ENCODE assay signal across 33 cellular contexts in genomic region chr18:54183390-54183789, GRCh38.
"Had no signal": no experiment of that assay in that cellular context is flagged by ENCODE, and none has a peak within 500 bp of the region (broad histone marks: within the 10 kb centered on the region; RNA-seq: fewer than 3 reads in every experiment).

No MANE protein-coding gene starts in this region.

- H3K9me3 ChIP-seq: SJSA1, SK-N-SH had no signal

- H3K9me3 Mint-ChIP-seq: activated CD4-positive, alpha-beta memory T cell treated with anti-CD3 and anti-CD28 coated beads for 36 hours; activated CD4-positive, alpha-beta T cell treated with anti-CD3 and anti-CD28 coated beads, Interleukin-2, amount 10 ng/mL, durations not matched to agents 7 days and 5 days; activated naive CD4-positive, alpha-beta T cell treated with anti-CD3 and anti-CD28 coated beads, Interleukin-2, amount 10 ng/mL, durations not matched to agents 7 days and 5 days; activated naive CD8-positive, alpha-beta T cell treated with anti-CD3 and anti-CD28 coated beads, Interleukin-2, amount 50 U/mL, for 24 hours; activated T-cell treated with anti-CD3 and anti-CD28 coated beads, Interleukin-2, amount 50 U/mL, for 4 hours; activated T-helper 1 cell treated with anti-CD3 and anti-CD28 coated beads, Interleukin-12 subunit alpha, Interleukin-12 subunit beta, Interleukin-2, Interleukin-4 antibody, amounts not matched to agents 30 ng/mL and 10 ng/mL and 1 ng/mL, durations not matched to agents 14 hours and 24 hours and 36 hours; brain; T-helper 1 cell treated with Interleukin-12 subunit alpha and Interleukin-12 subunit beta and Interleukin-4 antibody, amounts not matched to agents 30 μg/mL and 1 μg/mL, for 36 hours; T-helper 2 cell treated with Interferon-gamma antibody and Interleukin-4, amounts not matched to agents 5 μg/mL and 100 μg/mL, for 36 hours had no signal

- H3K9ac ChIP-seq: SK-N-SH had no signal

- H3K27me3 ChIP-seq: SJSA1 had no signal

- FAIRE-seq: bronchial epithelial cell, TTC549 had no signal

- H3K9me2 ChIP-seq: SK-N-SH had no signal

- H3K4me2 ChIP-seq: SK-N-SH had no signal

- H3K4me3 Mint-ChIP-seq: activated CD4-positive, alpha-beta memory T cell treated with anti-CD3 and anti-CD28 coated beads for 36 hours; activated CD4-positive, alpha-beta T cell treated with anti-CD3 and anti-CD28 coated beads, Interleukin-2, amount 10 ng/mL, durations not matched to agents 7 days and 5 days; activated naive CD4-positive, alpha-beta T cell treated with anti-CD3 and anti-CD28 coated beads, Interleukin-2, amount 10 ng/mL, durations not matched to agents 7 days and 5 days; activated naive CD8-positive, alpha-beta T cell; activated naive CD8-positive, alpha-beta T cell treated with anti-CD3 and anti-CD28 coated beads, Interleukin-2, amount 50 U/mL, for 24 hours; activated T-cell treated with anti-CD3 and anti-CD28 coated beads, Interleukin-2, amount 50 U/mL, for 4 hours; activated T-helper 1 cell treated with anti-CD3 and anti-CD28 coated beads, Interleukin-12 subunit alpha, Interleukin-12 subunit beta, Interleukin-2, Interleukin-4 antibody, amounts not matched to agents 30 ng/mL and 10 ng/mL and 1 ng/mL, durations not matched to agents 14 hours and 24 hours and 36 hours; brain; T-helper 1 cell treated with Interleukin-12 subunit alpha and Interleukin-12 subunit beta and Interleukin-4 antibody, amounts not matched to agents 30 μg/mL and 1 μg/mL, for 36 hours; T-helper 2 cell treated with Interferon-gamma antibody and Interleukin-4, amounts not matched to agents 5 μg/mL and 100 μg/mL, for 36 hours had no signal

- H3K27me3 Mint-ChIP-seq: activated CD4-positive, alpha-beta memory T cell treated with anti-CD3 and anti-CD28 coated beads for 36 hours; activated CD4-positive, alpha-beta T cell treated with anti-CD3 and anti-CD28 coated beads, Interleukin-2, amount 10 ng/mL, durations not matched to agents 7 days and 5 days; activated naive CD4-positive, alpha-beta T cell treated with anti-CD3 and anti-CD28 coated beads, Interleukin-2, amount 10 ng/mL, durations not matched to agents 7 days and 5 days; activated naive CD8-positive, alpha-beta T cell; activated naive CD8-positive, alpha-beta T cell treated with anti-CD3 and anti-CD28 coated beads, Interleukin-2, amount 50 U/mL, for 24 hours; brain had no signal

- H3K27ac ChIP-seq: SJSA1 had no signal

- H3K4me3 ChIP-seq: SJSA1 had no signal

- DNase-seq: activated CD4-positive, alpha-beta memory T cell treated with anti-CD3 and anti-CD28 coated beads for 36 hours; activated CD4-positive, alpha-beta T cell treated with anti-CD3 and anti-CD28 coated beads, Interleukin-2, amount 10 ng/mL, durations not matched to agents 7 days and 5 days; activated CD8-positive, alpha-beta memory T cell treated with anti-CD3 and anti-CD28 coated beads, Interleukin-2, amount 50 U/mL, for 4 hours; activated effector memory CD4-positive, alpha-beta T cell treated with Interleukin-2 at 50 U/mL for 16 hours; activated naive CD4-positive, alpha-beta T cell treated with anti-CD3 and anti-CD28 coated beads, Interleukin-2, amount 10 ng/mL, durations not matched to agents 7 days and 5 days; activated naive CD8-positive, alpha-beta T cell treated with anti-CD3 and anti-CD28 coated beads, Interleukin-2, amount 50 U/mL, for 24 hours; activated T-cell treated with anti-CD3 and anti-CD28 coated beads for 4 hours; activated T-cell treated with anti-CD3 and anti-CD28 coated beads, Interleukin-2, amount 50 U/mL, for 4 hours; anterior cingulate cortex; caudate nucleus; cerebellar nuclear complex; KG1; NCI-H1048; NCI-H1105 treated with DMSO at 0.1 percent for 48 hours; NCI-H1436; NCI-H1694; NCI-H2029; NCI-H2107; NCI-H2171; NCI-H510A; NCI-H526; NCI-H774; SHP77; SK-N-SH had no signal

- H3K27ac Mint-ChIP-seq: activated CD4-positive, alpha-beta memory T cell treated with anti-CD3 and anti-CD28 coated beads for 36 hours; activated CD4-positive, alpha-beta T cell treated with anti-CD3 and anti-CD28 coated beads, Interleukin-2, amount 10 ng/mL, durations not matched to agents 7 days and 5 days; activated naive CD4-positive, alpha-beta T cell treated with anti-CD3 and anti-CD28 coated beads, Interleukin-2, amount 10 ng/mL, durations not matched to agents 7 days and 5 days; activated naive CD8-positive, alpha-beta T cell; activated naive CD8-positive, alpha-beta T cell treated with anti-CD3 and anti-CD28 coated beads, Interleukin-2, amount 50 U/mL, for 24 hours; activated T-helper 1 cell treated with anti-CD3 and anti-CD28 coated beads, Interleukin-12 subunit alpha, Interleukin-12 subunit beta, Interleukin-2, Interleukin-4 antibody, amounts not matched to agents 30 ng/mL and 10 ng/mL and 1 ng/mL, durations not matched to agents 14 hours and 24 hours and 36 hours; brain; T-helper 1 cell treated with Interleukin-12 subunit alpha and Interleukin-12 subunit beta and Interleukin-4 antibody, amounts not matched to agents 30 μg/mL and 1 μg/mL, for 36 hours; T-helper 2 cell treated with Interferon-gamma antibody and Interleukin-4, amounts not matched to agents 5 μg/mL and 100 μg/mL, for 36 hours had no signal

- H3K4me1 Mint-ChIP-seq: activated naive CD4-positive, alpha-beta T cell treated with anti-CD3 and anti-CD28 coated beads, Interleukin-2, amount 10 ng/mL, durations not matched to agents 7 days and 5 days; activated naive CD8-positive, alpha-beta T cell treated with anti-CD3 and anti-CD28 coated beads, Interleukin-2, amount 50 U/mL, for 24 hours had no signal

- ATAC-seq: activated naive CD8-positive, alpha-beta T cell treated with anti-CD3 and anti-CD28 coated beads, Interleukin-2, amount 50 U/mL, for 24 hours; activated T-cell treated with anti-CD3 and anti-CD28 coated beads, Interleukin-2, amount 50 U/mL, for 4 hours; Panc1 had no signal
